ENCODE assay signal across 9 cellular contexts in the genomic region with DNA sequence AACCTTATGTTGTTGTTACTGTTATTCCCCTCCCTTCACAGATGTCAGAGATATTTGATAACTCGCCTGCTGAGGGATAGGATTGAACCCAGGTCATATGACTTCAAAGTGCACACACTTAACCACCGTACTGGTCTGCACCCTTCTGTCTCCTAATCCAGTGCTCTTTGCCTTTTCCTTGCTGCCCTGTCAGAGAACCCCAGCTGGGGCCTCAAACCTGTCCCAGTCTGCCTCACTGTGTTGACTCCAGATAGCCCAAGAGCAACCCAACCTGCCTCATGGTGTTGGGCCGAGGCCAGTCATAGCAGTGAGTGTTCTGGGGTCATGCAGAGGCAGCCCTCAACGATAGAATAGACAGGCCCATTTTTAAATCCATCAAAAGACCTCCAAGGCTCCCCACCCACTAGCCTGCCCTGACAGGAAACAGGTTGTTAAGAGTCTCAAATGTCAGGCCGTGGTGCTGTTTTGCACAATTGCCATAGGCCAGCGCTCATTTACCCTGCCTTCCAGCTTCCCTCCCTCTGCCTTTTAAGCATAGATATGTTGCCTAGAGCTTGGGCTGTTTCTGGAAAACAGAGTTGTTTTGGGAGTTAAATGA. TPM values are rescaled to one million over a fixed set of nuclear protein-coding genes. Genes with fewer than 3 reads are reported as not detected.
A peak's percentile ranks its signal among the peaks of the same experiment; 100 is the strongest.
DNase-seq lines count a peak whose midpoint lies in the region; FAIRE-seq and TF ChIP-seq lines count a peak whose summit lies in the region.
"Had no signal": no experiment of that assay in that cellular context is flagged by ENCODE, and none has a peak within 500 bp of the region (broad histone marks: within the 10 kb centered on the region; RNA-seq: fewer than 3 reads in every experiment).

No MANE protein-coding gene starts in this region.

- no peak overlapping the region for H3K9ac ChIP-seq in H1 (replicated peaks in 1 of 4; ENCODE audit: extremely low read depth in 1 of 4, low read depth in 3 of 4, low read length in 3 of 4)
- H3K9ac ChIP-seq in neuronal stem cell (ENCODE audit: low read depth, low read length, poor library complexity): no peak overlapping the region

- no peak for TF ChIP-seq EP300 in H1 (IDR thresholded peaks at IDR 0.05; ENCODE audit: borderline replicate concordance in 1 of 2, low read depth in 2 of 2, low read length in 2 of 2)

- DNase-seq in NCI-H2171 (lab: John Stamatoyannopoulos, UW): peak; percentile 65
- no peak for DNase-seq in H1 (ENCODE audit: low read depth in 1 of 2, low spot score in 2 of 2)
- peak; percentile 37 for DNase-seq in neuronal stem cell (ENCODE audit: low spot score)
- DNase-seq in BE2C: no peak
- no peak for DNase-seq in NCI-H226
- no peak for DNase-seq in adrenal gland
- DNase-seq in CD1c-positive myeloid dendritic cell (ENCODE audit: extremely low spot score): no peak
- DNase-seq: nucleus accumbens had no signal

- peak overlapping the region; percentile 23 for H3K4me2 ChIP-seq in DOHH2 (ENCODE audit: low read length)
- no peak overlapping the region for H3K4me2 ChIP-seq in H1 (ENCODE audit: insufficient read depth in 1 of 2, low read depth in 2 of 2, low read length in 2 of 2)
- no peak overlapping the region for H3K4me2 ChIP-seq in neuronal stem cell (ENCODE audit: insufficient read depth, low read length, poor library complexity, severe bottlenecking)

- no peaks in the 10 kb centered on the region for H3K79me2 ChIP-seq in DOHH2 (ENCODE audit: control insufficient read depth, low read length)
- no peaks in the 10 kb centered on the region for H3K79me2 ChIP-seq in H1 (ENCODE audit: control insufficient read depth in 1 of 2, insufficient read depth in 2 of 2, low read length in 2 of 2)

- H3K4me1 ChIP-seq in DOHH2 (ENCODE audit: control insufficient read depth, low read length) (peaks cover 54% of the 10 kb centered on the region), H1 (replicated peaks in 1 of 4; ENCODE audit: control insufficient read depth in 3 of 4, insufficient read depth in 4 of 4, low read length in 3 of 4) (peaks cover 0 to 10% (median 2%) of the 10 kb centered on the region in 4 experiments; a peak in 4 of 7 replicates), neuronal stem cell (ENCODE audit: control insufficient read depth in 2 of 2, insufficient read depth in 1 of 2, low read depth in 1 of 2, low read length in 2 of 2) (peaks cover 25 to 43% of the 10 kb centered on the region in 2 donors), BE2C (peaks cover 7% of the 10 kb centered on the region; the same call in 1 of the 2 replicates), adrenal gland (replicated peaks in 1 of 2) (peaks cover 12 to 18% of the 10 kb centered on the region in 2 donors)

- TF ChIP-seq CTCF in DOHH2 (IDR thresholded peaks at IDR 0.05; ENCODE audit: low read depth, low read length, poor library complexity, severe bottlenecking) (no peak), H1 (IDR thresholded peaks at IDR 0.05; ENCODE audit: control extremely low read depth in 1 of 3, insufficient read depth in 1 of 3, low read depth in 1 of 3, low read length in 3 of 3) (no peak), BE2C (IDR thresholded peaks at IDR 0.05; ENCODE audit: low read depth, low read length) (no peak), adrenal gland (IDR thresholded peaks at IDR 0.05) (no peak)

- H3K4me3 ChIP-seq in DOHH2 (ENCODE audit: low read length) (no peak overlapping the region), H1 (ENCODE audit: extremely low read depth in 1 of 4, insufficient read depth in 2 of 4, low read depth in 3 of 4, low read length in 4 of 4) (no peak overlapping the region), neuronal stem cell (ENCODE audit: low read length in 2 of 2) (no peak overlapping the region), BE2C (ENCODE audit: low read depth, low read length) (no peak overlapping the region), adrenal gland (no peak overlapping the region)

- no peak for TF ChIP-seq POLR2A in H1 (IDR thresholded peaks at IDR 0.05; ENCODE audit: control extremely low read depth in 1 of 2, low read depth in 2 of 2, low read length in 2 of 2)
- TF ChIP-seq POLR2A in adrenal gland (IDR thresholded peaks at IDR 0.05): no peak

- H3K56ac ChIP-seq in H1 (replicated peaks; ENCODE audit: insufficient read length, low read depth, low read length): no peak overlapping the region

- H4K20me1 ChIP-seq in DOHH2 (ENCODE audit: control insufficient read depth, insufficient read depth, low read depth, low read length): no peaks in the 10 kb centered on the region
- H4K20me1 ChIP-seq in H1 (replicated peaks in 1 of 2; ENCODE audit: control insufficient read depth in 1 of 2, insufficient read depth in 2 of 2, low read length in 2 of 2): no peaks in the 10 kb centered on the region

- H3K9me2 ChIP-seq in DOHH2 (replicated peaks; ENCODE audit: control insufficient read depth, low read length): no peaks in the 10 kb centered on the region

- H2AK5ac ChIP-seq in H1 (ENCODE audit: low read depth, low read length) (no peak overlapping the region), neuronal stem cell (ENCODE audit: low read depth, low read length) (peak overlapping the region; percentile 39)

- no peaks in the 10 kb centered on the region for H3K27me3 ChIP-seq in DOHH2 (ENCODE audit: control insufficient read depth, low read length)
- no peaks in the 10 kb centered on the region for H3K27me3 ChIP-seq in H1 (replicated peaks in 1 of 4; ENCODE audit: control insufficient read depth in 3 of 4, extremely low read depth in 1 of 4, insufficient read depth in 3 of 4, low read length in 3 of 4)
- no peaks in the 10 kb centered on the region for H3K27me3 ChIP-seq in neuronal stem cell (ENCODE audit: control insufficient read depth in 3 of 3, insufficient read depth in 3 of 3, low read depth in 1 of 3, low read length in 3 of 3)
- no peaks in the 10 kb centered on the region for H3K27me3 ChIP-seq in BE2C
- no peaks in the 10 kb centered on the region for H3K27me3 ChIP-seq in adrenal gland

- H2BK120ac ChIP-seq in H1 (replicated peaks; ENCODE audit: low read depth, low read length): no peak overlapping the region
- no peak overlapping the region for H2BK120ac ChIP-seq in neuronal stem cell (ENCODE audit: low read depth, low read length)

- H4K8ac ChIP-seq in H1 (ENCODE audit: extremely low read depth, insufficient read depth, low read length): no peak overlapping the region
- no peak overlapping the region for H4K8ac ChIP-seq in neuronal stem cell (ENCODE audit: low read depth, low read length)

- no peak overlapping the region for H3K4ac ChIP-seq in H1 (replicated peaks; ENCODE audit: insufficient read length, low read depth, low read length)
- H3K4ac ChIP-seq in neuronal stem cell (ENCODE audit: low read length): no peak overlapping the region

- H2BK5ac ChIP-seq in H1 (ENCODE audit: low read depth, low read length) (no peak overlapping the region), neuronal stem cell (ENCODE audit: low read length) (no peak overlapping the region)

- H2AFZ ChIP-seq in H1 (ENCODE audit: low read length): peak overlapping the region; percentile 84; the same call in 1 of the 2 replicates
- peak overlapping the region; percentile 69 for H2AFZ ChIP-seq in neuronal stem cell (ENCODE audit: low read length)

- intact Hi-C loops in adrenal gland (cut with DNase I): no loop called here

- H4K5ac ChIP-seq in H1 (ENCODE audit: insufficient read length, low read depth, low read length): no peak overlapping the region

- no peaks in the 10 kb centered on the region for H3K9me3 ChIP-seq in DOHH2 (ENCODE audit: control insufficient read depth, insufficient read depth, low read length)
- H3K9me3 ChIP-seq in H1 (ENCODE audit: insufficient read depth in 2 of 2, low read depth in 1 of 2, low read length in 1 of 2): no peaks in the 10 kb centered on the region
- H3K9me3 ChIP-seq in neuronal stem cell (replicated peaks in 1 of 2; ENCODE audit: control insufficient read depth in 2 of 2, insufficient read depth in 1 of 2, low read depth in 1 of 2, low read length in 2 of 2): peaks cover 0 to 1% of the 10 kb centered on the region in 2 donors
- no peaks in the 10 kb centered on the region for H3K9me3 ChIP-seq in BE2C
- H3K9me3 ChIP-seq in adrenal gland (replicated peaks in 1 of 3): no peaks in the 10 kb centered on the region

- no peak overlapping the region for H4K91ac ChIP-seq in H1 (replicated peaks; ENCODE audit: insufficient read length, low read length)
- H4K91ac ChIP-seq in neuronal stem cell (ENCODE audit: low read depth, low read length, poor library complexity): no peak overlapping the region

- H3K23me2 ChIP-seq in H1 (ENCODE audit: low read depth, low read length): no peaks in the 10 kb centered on the region

- no peak overlapping the region for H3K27ac ChIP-seq in DOHH2 (ENCODE audit: low read depth, low read length)
- H3K27ac ChIP-seq in H1 (ENCODE audit: low read depth, low read length): no peak overlapping the region
- peak overlapping the region; percentile 37 for H3K27ac ChIP-seq in neuronal stem cell (replicated peaks; ENCODE audit: low read length)
- H3K27ac ChIP-seq in adrenal gland: peak overlapping the region in 1 of 5 donors; percentile 48

- H2BK12ac ChIP-seq in H1 (ENCODE audit: low read depth, low read length): 0 out of 2 replicates have a peak overlapping the region, but pooled peaks have one; percentile 84
- H2BK12ac ChIP-seq in neuronal stem cell (ENCODE audit: low read length): no peak overlapping the region

- TF ChIP-seq RAD21 in H1 (IDR thresholded peaks at IDR 0.05 in 1 of 2, conservative IDR thresholded peaks at IDR 0.05 in 1 of 2; ENCODE audit: low read depth in 2 of 2, low read length in 2 of 2): no peak

- FAIRE-seq in H1 (lab: Jason Lieb, UNC): no peak

- POLR2A ChIA-PET in H1 (lab: Charles Lee; ENCODE audit: partially characterized antibody): no interaction called here

- CTCF ChIA-PET in H1 (lab: Charles Lee; ENCODE audit: partially characterized antibody): interaction anchor here (0.8 to 3.3 kb wide), 5 partner anchors 9 to 59 kb away, joined by 3 to 10 read pairs (median 3); no protein-coding TSS in a partner anchor

- H3K23ac ChIP-seq in H1 (ENCODE audit: insufficient read length) (no peak overlapping the region), neuronal stem cell (ENCODE audit: low read depth, low read length, poor library complexity) (no peak overlapping the region)

- 83% methylated on average over 6 of the region's 6 CpGs; no CpG with 5 or more reads in 1 of the 2 experiments for WGBS in H1 (ENCODE audit: extremely low coverage in 1 of 2, insufficient coverage in 1 of 2, insufficient read length in 1 of 2, insufficient replicate concordance in 2 of 2, low coverage in 1 of 2, low lambda C conversion rate in 2 of 2, missing lambda C conversion rate in 1 of 2), 2 experiments
- no CpG with 5 or more reads among the region's 6 CpGs for WGBS in neuronal stem cell (ENCODE audit: extremely low coverage in 2 of 2, insufficient read length in 2 of 2, insufficient replicate concordance in 1 of 2), 2 donors
- WGBS in adrenal gland, 4 donors: 65 to 73% (median 72%) methylated on average over 6 of the region's 6 CpGs

- no peak overlapping the region for H2BK20ac ChIP-seq in H1 (ENCODE audit: low read length)

- H2BK15ac ChIP-seq in H1 (ENCODE audit: low read length): no peak overlapping the region
- peak overlapping the region; percentile 54 for H2BK15ac ChIP-seq in neuronal stem cell (ENCODE audit: low read length)

- no peaks in the 10 kb centered on the region for H3K79me1 ChIP-seq in H1 (ENCODE audit: low read depth, low read length)
- no peaks in the 10 kb centered on the region for H3K79me1 ChIP-seq in neuronal stem cell (ENCODE audit: low read depth, low read length)

- peaks cover 7% of the 10 kb centered on the region; the same call in 1 of the 2 replicates for H3F3A ChIP-seq in DOHH2 (ENCODE audit: control insufficient read depth, insufficient read depth)

- H3K18ac ChIP-seq in H1 (ENCODE audit: extremely low read depth, low read length) (no peak overlapping the region), neuronal stem cell (ENCODE audit: low read length) (peak overlapping the region; percentile 86)

- no peaks in the 10 kb centered on the region for H3K36me3 ChIP-seq in DOHH2 (ENCODE audit: control insufficient read depth, low read length)
- H3K36me3 ChIP-seq in H1 (ENCODE audit: control insufficient read depth in 2 of 4, insufficient read depth in 4 of 4, low read length in 3 of 4): no peaks in the 10 kb centered on the region
- no peaks in the 10 kb centered on the region for H3K36me3 ChIP-seq in neuronal stem cell (replicated peaks in 1 of 2; ENCODE audit: control insufficient read depth in 2 of 2, insufficient read depth in 2 of 2, low read length in 2 of 2)
- H3K36me3 ChIP-seq in BE2C: peaks cover 42% of the 10 kb centered on the region
- no peaks in the 10 kb centered on the region for H3K36me3 ChIP-seq in adrenal gland (replicated peaks in 1 of 2)

- H3K14ac ChIP-seq in H1 (ENCODE audit: insufficient read length): no peak overlapping the region
- H3K14ac ChIP-seq in neuronal stem cell (ENCODE audit: low read length): no peak overlapping the region

RNA-seq across cellular contexts. Expression of a gene that starts 37.0 kb away (rescaled TPM):
- total RNA-seq in H1 (2021; fragmentation: NEBNext Ultra II Directional; extraction: Animal tissue kit (Norgen Biotek cat#: 25700)): 22.8 and 26.8 TPM in 2 replicates
- 3.2 and 3.3 TPM in 2 replicates for polyA plus RNA-seq in H1 (2011; rRNA removed)
- polyA plus RNA-seq in H1 (2011; cell fraction: cytosol; rRNA removed): 13.7 TPM
- 2.2 TPM for polyA plus RNA-seq in H1 (2011; cell fraction: nucleus; rRNA removed)
- polyA plus RNA-seq in H1 (2012, experiment 1 of 2): 16.4 to 27.5 TPM (median 23.0 TPM) in 4 replicates
- 1.1 TPM for polyA plus RNA-seq in H1 (2012, experiment 2 of 2)
- 9.0 TPM for polyA plus RNA-seq in H1 (2013, experiment 1 of 2)
- 8.4 TPM for polyA plus RNA-seq in H1 (2013, experiment 2 of 2)
- 4.7 and 5.2 TPM in 2 replicates for polyA minus RNA-seq in H1 (2011; rRNA and poly(A)+ RNA removed)
- polyA minus RNA-seq in H1 (2011; cell fraction: cytosol; rRNA and poly(A)+ RNA removed): 10.1 TPM
- 14.0 TPM for polyA minus RNA-seq in H1 (2011; cell fraction: nucleus; rRNA and poly(A)+ RNA removed)
- 86.5 TPM for polyA plus RNA-seq in neuronal stem cell (2013, experiment 1 of 2)
- polyA plus RNA-seq in neuronal stem cell (2013, experiment 2 of 2): 87.2 TPM
- 30.0 TPM for polyA plus RNA-seq in BE2C (2012; ENCODE audit: insufficient read depth, insufficient read length, low read depth)
- total RNA-seq in adrenal gland: 100 to 1,000 TPM in 1 of 8 donors, 10 to 100 TPM in 7; 16.8 to 108 (median 41.3) TPM
- polyA plus RNA-seq in adrenal gland: 10 to 100 TPM; 39.7 to 75.1 (median 47.0) TPM

Comparison
In these comparisons a context has a peak if more than half of its experiments do, and no peak if none do; other contexts are left out.
1. DNase-seq: peak in NCI-H2171 (single experiment) and neuronal stem cell (single experiment); none in H1 (0 of 2), BE2C (single experiment), NCI-H226 (single experiment), adrenal gland (0 of 7) and CD1c-positive myeloid dendritic cell (single experiment).